In genomic region chr9:71941060-71941568, GRCh38 we compare ENCODE assay signal across 1 cellular context.
TF ChIP-seq lines count a peak whose summit lies in the region.

No MANE protein-coding gene starts in this region.

TF ChIP-seq in WTC11, 78 proteins besides CTCF, POLR2A, EP300 and RAD21 (continued from another document):
- TF ChIP-seq PREB (CRISPR knock-in tag; IDR thresholded peaks at IDR 0.05; ENCODE audit: borderline replicate concordance) (no peak), CREM (CRISPR knock-in tag; IDR thresholded peaks at IDR 0.05) (no peak), NFYB (CRISPR knock-in tag; conservative IDR thresholded peaks at IDR 0.05; ENCODE audit: low read depth) (no peak)
TF ChIP-seq in WTC11: peak in this region for 0.
